8 cellular contexts compared by ENCODE assay signal in the genomic region with DNA sequence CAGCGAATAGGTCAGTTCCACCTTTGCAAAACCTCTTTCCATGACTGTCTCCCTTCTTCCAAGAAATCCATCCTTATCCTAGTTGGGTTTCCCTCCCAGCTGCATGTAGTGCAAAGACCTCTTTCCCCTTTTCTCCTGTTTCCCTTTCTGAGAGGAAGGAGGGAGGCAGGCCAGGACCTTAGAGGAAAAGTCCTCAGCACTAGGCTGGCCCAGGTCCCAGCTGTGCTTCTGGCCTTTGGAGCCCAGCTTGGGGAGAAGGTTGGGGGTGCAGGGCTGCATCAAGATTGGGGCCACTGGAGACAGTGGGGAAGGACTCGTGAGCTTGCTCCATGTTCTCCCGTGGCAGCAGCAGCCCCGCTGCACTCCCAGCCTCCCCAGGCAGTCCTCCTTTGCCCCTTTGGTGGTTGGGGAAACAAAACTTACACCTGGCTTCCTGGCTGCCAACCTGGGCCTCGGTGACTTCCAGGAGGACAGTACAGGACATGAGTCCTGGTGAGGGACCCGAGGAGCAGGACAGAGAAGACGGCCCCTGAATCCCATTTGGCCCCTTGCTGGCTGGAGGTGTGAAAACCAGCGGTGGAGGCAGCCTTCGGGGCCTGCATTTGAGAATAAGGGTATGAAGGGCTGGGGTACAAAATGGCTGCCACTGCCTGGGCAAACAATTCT. TPM values are rescaled to one million over a fixed set of nuclear protein-coding genes. Genes with fewer than 3 reads are reported as not detected.
DNase-seq lines count a peak whose midpoint lies in the region; ATAC-seq and TF ChIP-seq lines count a peak whose summit lies in the region.

No MANE protein-coding gene starts in this region.

- no peaks in the 10 kb centered on the region for H3K9me3 ChIP-seq in mesodermal cell (ENCODE audit: control insufficient read depth, low read length)

- no peaks in the 10 kb centered on the region for H3K27me3 Mint-ChIP-seq in stimulated activated naive CD8-positive, alpha-beta T cell treated with anti-CD3 and anti-CD28 coated beads, Interleukin-15, Interleukin-2, amounts not matched to agents 100 ng/mL and 50 ng/mL, for 24 hours

- H3K27ac ChIP-seq in mesodermal cell (ENCODE audit: low read depth, low read length, severe bottlenecking): peak overlapping the region; percentile 53

- no peak for TF ChIP-seq CTCF in choroid plexus epithelial cell (conservative IDR thresholded peaks at IDR 0.05; ENCODE audit: low read depth, low read length)

- H3K27ac Mint-ChIP-seq in stimulated activated naive CD8-positive, alpha-beta T cell treated with anti-CD3 and anti-CD28 coated beads, Interleukin-15, Interleukin-2, amounts not matched to agents 100 ng/mL and 50 ng/mL, for 24 hours: peak overlapping the region; percentile 99

- peak overlapping the region; percentile 51 for H3K4me3 ChIP-seq in choroid plexus epithelial cell (ENCODE audit: low read depth, low read length)
- H3K4me3 ChIP-seq in mesodermal cell (ENCODE audit: extremely low read depth, insufficient read depth, low read length, poor library complexity, severe bottlenecking): peak overlapping the region; percentile 76

- H3K9me3 Mint-ChIP-seq in stimulated activated naive CD8-positive, alpha-beta T cell treated with anti-CD3 and anti-CD28 coated beads, Interleukin-15, Interleukin-2, amounts not matched to agents 100 ng/mL and 50 ng/mL, for 24 hours: no peaks in the 10 kb centered on the region

- ATAC-seq in stimulated activated naive CD8-positive, alpha-beta T cell treated with anti-CD3 and anti-CD28 coated beads, Interleukin-15, Interleukin-2, amounts not matched to agents 100 U/mL and 50 U/mL, for 24 hours: no peak
- ATAC-seq in GM18907 (IDR thresholded peaks at IDR 0.05; ENCODE audit: unreplicated experiment): no peak
- no peak for ATAC-seq in HG03342 (IDR thresholded peaks at IDR 0.05; ENCODE audit: unreplicated experiment)
- ATAC-seq in HG02642 (IDR thresholded peaks at IDR 0.05; ENCODE audit: poor library complexity, unreplicated experiment): no peak

- peaks cover 45% of the 10 kb centered on the region for H3K4me1 Mint-ChIP-seq in stimulated activated naive CD8-positive, alpha-beta T cell treated with anti-CD3 and anti-CD28 coated beads, Interleukin-15, Interleukin-2, amounts not matched to agents 100 ng/mL and 50 ng/mL, for 24 hours (ENCODE audit: low read depth)

- H3K4me1 ChIP-seq in mesodermal cell (ENCODE audit: control insufficient read depth, insufficient read depth, low read length, poor library complexity, severe bottlenecking): peaks cover 11% of the 10 kb centered on the region

- H3K36me3 Mint-ChIP-seq in stimulated activated naive CD8-positive, alpha-beta T cell treated with anti-CD3 and anti-CD28 coated beads, Interleukin-15, Interleukin-2, amounts not matched to agents 100 ng/mL and 50 ng/mL, for 24 hours (ENCODE audit: low read depth): peaks cover 26% of the 10 kb centered on the region

- DNase-seq in stimulated activated naive CD8-positive, alpha-beta T cell treated with anti-CD3 and anti-CD28 coated beads, Interleukin-15, Interleukin-2, amounts not matched to agents 100 U/mL and 50 U/mL, for 24 hours: no peak
- DNase-seq in choroid plexus epithelial cell (ENCODE audit: low read depth): no peak
- no peak for DNase-seq in dermis blood vessel endothelial cell

- WGBS in mesodermal cell (ENCODE audit: insufficient coverage in 2 of 2), 2 experiments: 77% methylated on average over 9 of the region's 9 CpGs

- H3K4me3 Mint-ChIP-seq in stimulated activated naive CD8-positive, alpha-beta T cell treated with anti-CD3 and anti-CD28 coated beads, Interleukin-15, Interleukin-2, amounts not matched to agents 100 ng/mL and 50 ng/mL, for 24 hours: peak overlapping the region; percentile 100

- H3K36me3 ChIP-seq in mesodermal cell (ENCODE audit: control insufficient read depth, insufficient read depth, low read length): peaks cover 8% of the 10 kb centered on the region

RNA-seq across cellular contexts. Expression of a gene that starts 0.5 kb away (rescaled TPM):
- 9.5 TPM for polyA plus RNA-seq in mesodermal cell (2013, experiment 1 of 2)
- 7.7 TPM for polyA plus RNA-seq in mesodermal cell (2013, experiment 2 of 2)
- 4.1 and 4.8 TPM in 2 replicates for total RNA-seq in dermis blood vessel endothelial cell

RNA-seq across cellular contexts. Expression of a gene that starts 13.9 kb away (rescaled TPM):
- polyA plus RNA-seq in mesodermal cell (2013, experiment 1 of 2): 19.6 TPM
- polyA plus RNA-seq in mesodermal cell (2013, experiment 2 of 2): 17.0 TPM
- total RNA-seq in dermis blood vessel endothelial cell: 7.0 and 11.0 TPM in 2 replicates

RNA-seq across cellular contexts. Expression of a gene that starts 26.7 kb away (rescaled TPM):
- 4.9 TPM for polyA plus RNA-seq in mesodermal cell (2013, experiment 1 of 2)
- 3.6 TPM for polyA plus RNA-seq in mesodermal cell (2013, experiment 2 of 2)
- 4.5 and 4.9 TPM in 2 replicates for total RNA-seq in dermis blood vessel endothelial cell

RNA-seq across cellular contexts. Expression of a gene that starts 29.8 kb away (rescaled TPM):
- polyA plus RNA-seq in mesodermal cell (2013, experiment 1 of 2): 31.6 TPM
- polyA plus RNA-seq in mesodermal cell (2013, experiment 2 of 2): 24.0 TPM
- 51.3 and 51.4 TPM in 2 replicates for total RNA-seq in dermis blood vessel endothelial cell

RNA-seq across cellular contexts. Expression of a gene that starts 59.5 kb away (rescaled TPM):
- polyA plus RNA-seq in mesodermal cell (2013, experiment 1 of 2): 5.7 TPM
- polyA plus RNA-seq in mesodermal cell (2013, experiment 2 of 2): 3.1 TPM
- total RNA-seq in dermis blood vessel endothelial cell: 1.0 and 4.0 TPM in 2 replicates
